ENCODE assay signal across 8 cellular contexts in genomic region chr6:26659042-26659359, GRCh38. TPM values are rescaled to one million over a fixed set of nuclear protein-coding genes. Genes with fewer than 3 reads are reported as not detected.
DNase-seq lines count a peak whose midpoint lies in the region; ATAC-seq and TF ChIP-seq lines count a peak whose summit lies in the region.

No MANE protein-coding gene starts in this region.

- in situ Hi-C loops in ACHN (cut with HindIII; ENCODE audit: low pct_ligation_motif_present, low pct_unique_long_range_greater_than_20kb, low sequenced_read_pairs), result no loop called here

- no peaks in the 10 kb centered on the region; the same call in 1 of the 2 replicates for H3K9me3 ChIP-seq in SJCRH30 (replicated peaks)
- H3K9me3 ChIP-seq in psoas muscle, result no peaks in the 10 kb centered on the region

- H3K4me3 ChIP-seq in GM08714 (ENCODE audit: low read length), result peak overlapping the region; percentile 84
- H3K4me3 ChIP-seq in SJCRH30, result peak overlapping the region; percentile 72
- H3K4me3 ChIP-seq in fibroblast of mammary gland (ENCODE audit: control insufficient read depth, low read depth, low read length), result peak overlapping the region; percentile 72
- peak overlapping the region; percentile 85 for H3K4me3 ChIP-seq in psoas muscle

- H3K36me3 ChIP-seq in SJCRH30 (peaks cover 41% of the 10 kb centered on the region), psoas muscle (ENCODE audit: insufficient read depth in 1 of 2, low read depth in 1 of 2) (peaks cover 0 to 42% of the 10 kb centered on the region in 2 donors)

- H3K27ac ChIP-seq in SJCRH30, result peak overlapping the region; percentile 81
- H3K27ac ChIP-seq in psoas muscle, result peak overlapping the region; percentile 85

- no peaks in the 10 kb centered on the region for H3K4me1 ChIP-seq in SJCRH30
- H3K4me1 ChIP-seq in psoas muscle, result peaks cover 15% of the 10 kb centered on the region

- DNase-seq in SJCRH30 (no peak), fibroblast of mammary gland (ENCODE audit: low read depth) (no peak), psoas muscle (no peak), NCI-H2029 treated with DMSO at 0.1 percent for 48 hours (lab: John Stamatoyannopoulos, UW) (no peak), ACHN (no peak), kidney glomerular epithelial cell (lab: John Stamatoyannopoulos, UW) (no peak), A172 (ENCODE audit: low spot score) (no peak)

- TF ChIP-seq CTCF in fibroblast of mammary gland (conservative IDR thresholded peaks at IDR 0.05; ENCODE audit: control insufficient read depth, insufficient read depth, low read depth, low read length) (no peak), psoas muscle (IDR thresholded peaks at IDR 0.05) (no peak)

- no peaks in the 10 kb centered on the region for H3K27me3 ChIP-seq in SJCRH30
- H3K27me3 ChIP-seq in psoas muscle (ENCODE audit: insufficient read depth in 3 of 3, low read length in 2 of 3), result peaks cover 0 to 5% (median 0%) of the 10 kb centered on the region in 3 donors

- no peak for ATAC-seq in psoas muscle

- intact Hi-C loops in psoas muscle (cut with DNase I), result no loop called here

- 0 to 2% (median 1%) methylated on average over 7 of the region's 7 CpGs for WGBS in psoas muscle, 3 donors

RNA-seq across cellular contexts. Expression of gene ZNF322, which starts 0.5 kb away (rescaled TPM):
- 28.3 and 31.2 TPM in 2 replicates for total RNA-seq in SJCRH30 (2014; rRNA removed; shearing (Covaris generic))
- total RNA-seq in psoas muscle, result 10 to 100 TPM in 3 of 4 donors, 1 to 10 TPM in 1; 9.0 to 13.6 (median 10.3) TPM
- 1 to 10 TPM; 4.2 to 8.2 (median 4.5) TPM for polyA plus RNA-seq in psoas muscle
- total RNA-seq in A172 (2014; rRNA removed; shearing (Covaris generic)), result 21.4 and 24.1 TPM in 2 replicates
